Comparison of ENCODE assay signal across 8 cellular contexts in the genomic region with DNA sequence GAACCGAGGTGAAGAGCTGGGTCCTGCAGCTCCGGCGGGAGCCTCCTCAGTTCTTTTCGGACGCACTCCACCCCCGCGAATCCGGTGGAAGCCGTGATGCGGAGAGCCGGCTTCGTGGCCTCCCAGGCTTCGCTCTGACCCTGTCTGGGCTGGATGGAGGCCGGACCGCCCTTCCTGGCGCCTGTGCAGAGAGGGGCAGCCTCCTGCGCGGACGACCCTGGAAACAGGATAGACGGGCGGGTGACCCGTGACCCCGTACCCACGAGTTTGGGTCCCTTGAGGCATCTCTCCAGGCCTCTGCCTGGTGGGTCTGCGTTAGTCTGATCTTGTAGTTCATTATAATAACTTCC.
DNase-seq lines count a peak whose midpoint lies in the region; ATAC-seq and TF ChIP-seq lines count a peak whose summit lies in the region.
"Not testable (repeated sequence)": the region's sequence is repeated elsewhere in the genome, so short reads cannot be mapped to it uniquely, and the experiment has no call there.

No MANE protein-coding gene starts in this region.

- H3K4me1 ChIP-seq in BLaER1 (peaks cover 24% of the 10 kb centered on the region; the same call in 1 of the 2 replicates), KMS-11 (ENCODE audit: low read depth, poor library complexity, severe bottlenecking) (peaks cover 19% of the 10 kb centered on the region), adrenal gland (replicated peaks in 1 of 2) (peaks cover 10 to 33% of the 10 kb centered on the region in 2 donors)

- not testable (repeated sequence) for H3K9me3 ChIP-seq in BLaER1; adrenal gland (replicated peaks in 1 of 3)

- H4K20me1 ChIP-seq in BLaER1; KMS-11 (ENCODE audit: insufficient read depth): not testable (repeated sequence)

- H3K27ac ChIP-seq in BLaER1 (peak overlapping the region; percentile 87), KMS-11 (peak overlapping the region; percentile 93), adrenal gland (peak overlapping the region; percentile 83 to 96 (median 91))

- peak overlapping the region; percentile 83 for H3K4me2 ChIP-seq in BLaER1
- peak overlapping the region; percentile 33 for H3K4me2 ChIP-seq in KMS-11

- peaks cover 25% of the 10 kb centered on the region; the same call in 1 of the 2 replicates for H3K79me2 ChIP-seq in KMS-11 (ENCODE audit: insufficient read depth, low read depth)

- peak overlapping the region; percentile 86 for H3K4me3 ChIP-seq in BLaER1
- peak overlapping the region; percentile 57 for H3K4me3 ChIP-seq in KMS-11 (IDR thresholded peaks at IDR 0.05; ENCODE audit: insufficient read depth, low read depth, low read length)
- H3K4me3 ChIP-seq in adrenal gland = peak overlapping the region; percentile 44 to 99 (median 96)
- peak overlapping the region; percentile 95 for H3K4me3 ChIP-seq in fibroblast of villous mesenchyme (ENCODE audit: low read depth, low read length)

- intact Hi-C loops in adrenal gland (cut with DNase I) = not testable (repeated sequence)

- H3K9ac ChIP-seq in BLaER1 (peak overlapping the region; percentile 94), KMS-11 (peak overlapping the region; percentile 96)

- H3K27me3 ChIP-seq in BLaER1; KMS-11 (ENCODE audit: insufficient read depth, low read depth); adrenal gland: not testable (repeated sequence)

- peaks cover 15% of the 10 kb centered on the region for H3K36me3 ChIP-seq in BLaER1
- H3K36me3 ChIP-seq in KMS-11 (ENCODE audit: insufficient read depth); adrenal gland (replicated peaks in 1 of 2): not testable (repeated sequence)

- not testable (repeated sequence) for TF ChIP-seq CTCF in KMS-11 (conservative IDR thresholded peaks at IDR 0.05; ENCODE audit: low read depth, low read length); adrenal gland (IDR thresholded peaks at IDR 0.05); fibroblast of villous mesenchyme (IDR thresholded peaks at IDR 0.05; ENCODE audit: insufficient read depth, low read depth, low read length)

- TF ChIP-seq POLR2A in adrenal gland (IDR thresholded peaks at IDR 0.05) = not testable (repeated sequence)

- peak in 3 of 7 donors; percentile 67 to 74 (median 72) for DNase-seq in adrenal gland
- DNase-seq in fibroblast of villous mesenchyme (ENCODE audit: low read depth) = not testable (repeated sequence)
- DNase-seq in mesenteric fat pad (ENCODE audit: low spot score) = peak; percentile 94
- peak; percentile 15 for DNase-seq in stimulated activated CD8-positive, alpha-beta memory T cell treated with anti-CD3 and anti-CD28 coated beads, Interleukin-12 subunit alpha, Interleukin-12 subunit beta, amount 100 ng/mL, for 1 hour (ENCODE audit: low read depth)

- peak overlapping the region; percentile 99 for H2AFZ ChIP-seq in KMS-11 (ENCODE audit: low read depth)

- whole genome bisulfite sequencing in adrenal gland, 4 donors = 12 to 17% (median 15%) methylated on average over 25 of the region's 25 CpGs

- peak; percentile 22 for ATAC-seq in GM19324 (IDR thresholded peaks at IDR 0.05; ENCODE audit: low FRiP score, unreplicated experiment)
- ATAC-seq in HG02852 (IDR thresholded peaks at IDR 0.05; ENCODE audit: unreplicated experiment) = peak; percentile 37
